In the genomic region with DNA sequence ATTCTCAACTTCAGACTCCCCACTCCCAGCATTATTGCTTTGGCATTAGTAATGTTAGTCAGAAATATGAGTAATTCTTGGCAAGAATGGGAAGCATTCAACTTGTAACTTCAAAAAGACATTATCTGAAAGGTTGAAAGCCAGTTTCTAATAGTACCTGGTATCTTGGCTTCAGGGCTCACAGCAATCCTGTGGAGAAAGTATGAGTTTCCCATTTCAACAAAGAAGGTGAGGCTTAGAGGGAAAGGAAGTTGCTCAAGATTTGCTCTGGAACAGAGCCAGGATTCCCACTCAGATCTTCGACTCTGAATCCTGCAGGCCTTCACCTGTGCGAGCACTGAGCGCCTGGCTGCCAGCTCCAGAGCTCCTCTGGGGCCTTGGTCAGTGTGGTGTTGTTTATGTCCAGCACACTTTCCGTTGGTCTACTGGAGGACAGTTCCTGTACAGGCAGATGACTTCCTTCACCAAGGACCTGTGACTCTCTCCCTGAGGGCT, we compare ENCODE assay signal across 17 cellular contexts.
DNase-seq lines count a peak whose midpoint lies in the region; ATAC-seq and TF ChIP-seq lines count a peak whose summit lies in the region.
"Had no signal": no experiment of that assay in that cellular context is flagged by ENCODE, and none has a peak within 500 bp of the region (broad histone marks: within the 10 kb centered on the region; RNA-seq: fewer than 3 reads in every experiment).

No MANE protein-coding gene starts in this region.

- CTCF ChIA-PET in PC-9 (lab: Charles Lee) (no interaction called here), OCI-LY7 (lab: Charles Lee; ENCODE audit: unreplicated experiment) (no interaction called here)

- H3K27me3 Mint-ChIP-seq in nephron (ENCODE audit: low read depth): peaks cover 6% of the 10 kb centered on the region

- TF ChIP-seq CTCF in PC-9 (conservative IDR thresholded peaks at IDR 0.05): no peak
- TF ChIP-seq CTCF in nephron (IDR thresholded peaks at IDR 0.05; ENCODE audit: unreplicated experiment in 3 of 3): no peak
- TF ChIP-seq CTCF in OCI-LY7 (conservative IDR thresholded peaks at IDR 0.05; ENCODE audit: low read length): no peak

- peak overlapping the region in 2 of 3 experiments; percentile 80 to 93 for H3K27ac Mint-ChIP-seq in nephron
- H3K27ac Mint-ChIP-seq: activated B cell treated with CpG ODN at 0.5 μM for 24 hours had no signal

- H3K4me1 Mint-ChIP-seq in nephron: peaks cover 49% of the 10 kb centered on the region

- H3K9me3 ChIP-seq in PC-9 (ENCODE audit: insufficient read depth, low read depth) (no peaks in the 10 kb centered on the region), OCI-LY7 (ENCODE audit: low read length) (no peaks in the 10 kb centered on the region)

- no peak overlapping the region for H3K4me2 ChIP-seq in PC-9
- no peak overlapping the region for H3K4me2 ChIP-seq in OCI-LY7 (ENCODE audit: low read length)
- H3K4me2 ChIP-seq: KMS-11, smooth muscle cell had no signal

- H3K36me3 Mint-ChIP-seq in nephron (ENCODE audit: low read depth): no peaks in the 10 kb centered on the region

- H4K20me1 ChIP-seq in PC-9 (ENCODE audit: insufficient read depth) (no peaks in the 10 kb centered on the region), OCI-LY7 (ENCODE audit: insufficient read depth, low read length) (no peaks in the 10 kb centered on the region)

- peaks cover 7% of the 10 kb centered on the region for H3F3A ChIP-seq in PC-9 (ENCODE audit: insufficient read depth, low read depth)

- peak; percentile 48 for DNase-seq in EH (ENCODE audit: low read depth)
- DNase-seq in PC-9: peak; percentile 33 to 48
- no peak for DNase-seq in SK-N-DZ (ENCODE audit: low spot score)
- no peak for DNase-seq in OCI-LY7 (ENCODE audit: low spot score)
- DNase-seq in inferior parietal cortex (ENCODE audit: extremely low spot score): no peak
- DNase-seq: activated B cell treated with CpG ODN at 0.5 μM for 24 hours; activated naive CD4-positive, alpha-beta T cell; brain microvascular endothelial cell; NCI-H1417 treated with DMSO at 0.1 percent for 48 hours; NCI-H345; stimulated activated naive CD8-positive, alpha-beta T cell treated with anti-CD3 and anti-CD28 coated beads, Interleukin-15, Interleukin-2, amounts not matched to agents 100 U/mL and 50 U/mL, for 24 hours had no signal

- ATAC-seq in esophagus mucosa (peak; percentile 76), HG03354 (IDR thresholded peaks at IDR 0.05; ENCODE audit: poor library complexity, severe bottlenecking, unreplicated experiment) (no peak)
- ATAC-seq: stimulated activated naive CD8-positive, alpha-beta T cell treated with anti-CD3 and anti-CD28 coated beads, Interleukin-15, Interleukin-2, amounts not matched to agents 100 U/mL and 50 U/mL, for 24 hours had no signal

- H3K4me3 ChIP-seq in PC-9 (no peak overlapping the region), OCI-LY7 (ENCODE audit: low read depth, low read length, poor library complexity, severe bottlenecking) (no peak overlapping the region)
- H3K4me3 ChIP-seq: smooth muscle cell had no signal

- no peak overlapping the region for H2AFZ ChIP-seq in PC-9
- H2AFZ ChIP-seq in OCI-LY7 (ENCODE audit: low read length): no peak overlapping the region

- H3K27me3 ChIP-seq in PC-9 (ENCODE audit: insufficient read depth, low read depth): no peaks in the 10 kb centered on the region
- H3K27me3 ChIP-seq: brain microvascular endothelial cell had no signal

- no peaks in the 10 kb centered on the region for H3K9me3 Mint-ChIP-seq in nephron
- H3K9me3 Mint-ChIP-seq: activated B cell treated with CpG ODN at 0.5 μM for 24 hours, neural crest cell had no signal

- H3K36me3 ChIP-seq in PC-9 (ENCODE audit: low read depth) (no peaks in the 10 kb centered on the region), OCI-LY7 (ENCODE audit: insufficient read depth, low read length) (no peaks in the 10 kb centered on the region)
- H3K36me3 ChIP-seq: brain microvascular endothelial cell had no signal

- intact Hi-C loops in PC-9 (cut with micrococcal nuclease; ENCODE audit: unreplicated experiment): loop anchor here (5.0 kb wide), 3 partner anchors 78 to 127 kb away; no protein-coding TSS in a partner anchor
- intact Hi-C loops in OCI-LY7 (cut with micrococcal nuclease; ENCODE audit: unreplicated experiment): loop anchor here (5.0 kb wide), 1 partner anchor 122 kb away; no protein-coding TSS in a partner anchor

- no peaks in the 10 kb centered on the region for H3K79me2 ChIP-seq in PC-9 (ENCODE audit: low read depth)
- H3K79me2 ChIP-seq in OCI-LY7 (ENCODE audit: insufficient read depth, low read depth, low read length): no peaks in the 10 kb centered on the region

- POLR2A ChIA-PET in PC-9 (lab: Charles Lee; ENCODE audit: unreplicated experiment) (interaction anchor here (0.6 kb wide), 1 partner anchor 1062 kb away, joined by 6 read pairs; no protein-coding TSS in a partner anchor), OCI-LY7 (lab: Charles Lee) (no interaction called here)

- no TSS peak for BruUV-seq in PC-9 (replicated peaks; lab: Mats Ljungman, UMichigan)
- BruUV-seq in OCI-LY7 (replicated peaks; lab: Mats Ljungman, UMichigan): no TSS peak

- H3K9me2 ChIP-seq in PC-9 (ENCODE audit: insufficient read depth) (no peaks in the 10 kb centered on the region), OCI-LY7 (ENCODE audit: insufficient read depth, low read length) (no peaks in the 10 kb centered on the region)

- no peak overlapping the region for H3K27ac ChIP-seq in PC-9
- no peak overlapping the region for H3K27ac ChIP-seq in OCI-LY7 (ENCODE audit: low read depth, low read length, poor library complexity, severe bottlenecking)
- H3K27ac ChIP-seq: brain microvascular endothelial cell, KMS-11 had no signal

- peak overlapping the region in 1 of 3 experiments; percentile 30 for H3K4me3 Mint-ChIP-seq in nephron
- H3K4me3 Mint-ChIP-seq: activated B cell treated with CpG ODN at 0.5 μM for 24 hours, neural crest cell had no signal

- H3K4me1 ChIP-seq in PC-9 (replicated peaks; ENCODE audit: insufficient read depth): peaks cover 9% of the 10 kb centered on the region
- H3K4me1 ChIP-seq in OCI-LY7 (ENCODE audit: insufficient read depth, low read length, poor library complexity, severe bottlenecking): no peaks in the 10 kb centered on the region

Comparison
In these comparisons a context has a peak if more than half of its experiments do, and no peak if none do; other contexts are left out.
1. DNase-seq: peak in EH (single experiment) and PC-9 (2 of 2); none in SK-N-DZ (single experiment), OCI-LY7 (single experiment) and inferior parietal cortex (single experiment).